20 cellular contexts compared by ENCODE assay signal in genomic region chr5:72302171-72302570, GRCh38. TPM values are rescaled to one million over a fixed set of nuclear protein-coding genes. Genes with fewer than 3 reads are reported as not detected.
DNase-seq lines count a peak whose midpoint lies in the region; TF ChIP-seq lines count a peak whose summit lies in the region.
"Had no signal": no experiment of that assay in that cellular context is flagged by ENCODE, and none has a peak within 500 bp of the region (broad histone marks: within the 10 kb centered on the region; RNA-seq: fewer than 3 reads in every experiment).

No MANE protein-coding gene starts in this region.

- peak overlapping the region; percentile 48 for H3K27ac ChIP-seq in KMS-11
- H3K27ac ChIP-seq in ectodermal cell (ENCODE audit: insufficient read depth, low read depth, low read length, poor library complexity, severe bottlenecking): peak overlapping the region; percentile 86
- peak overlapping the region; percentile 36 for H3K27ac ChIP-seq in mesodermal cell (ENCODE audit: low read depth, low read length, severe bottlenecking)
- H3K27ac ChIP-seq: HL-60, transverse colon had no signal

- H3K9me3 ChIP-seq in ectodermal cell (ENCODE audit: control insufficient read depth, low read length): no peaks in the 10 kb centered on the region
- H3K9me3 ChIP-seq in mesodermal cell (ENCODE audit: control insufficient read depth, low read length): no peaks in the 10 kb centered on the region
- H3K9me3 ChIP-seq: transverse colon had no signal

- H3K27me3 ChIP-seq in KMS-11 (ENCODE audit: insufficient read depth, low read depth) (no peaks in the 10 kb centered on the region), ectodermal cell (ENCODE audit: control insufficient read depth, insufficient read depth, low read length, poor library complexity, severe bottlenecking) (no peaks in the 10 kb centered on the region)
- H3K27me3 ChIP-seq: transverse colon had no signal

- H4K20me1 ChIP-seq in KMS-11 (ENCODE audit: insufficient read depth): no peaks in the 10 kb centered on the region

- peaks cover 78% of the 10 kb centered on the region for H3K79me2 ChIP-seq in KMS-11 (ENCODE audit: insufficient read depth, low read depth)

- no peaks in the 10 kb centered on the region for H3K36me3 ChIP-seq in KMS-11 (ENCODE audit: insufficient read depth)
- no peaks in the 10 kb centered on the region for H3K36me3 ChIP-seq in ectodermal cell (ENCODE audit: control insufficient read depth, insufficient read depth, low read length)
- peaks cover 9% of the 10 kb centered on the region for H3K36me3 ChIP-seq in mesodermal cell (ENCODE audit: control insufficient read depth, insufficient read depth, low read length)
- H3K36me3 ChIP-seq: transverse colon had no signal

- H3K4me3 ChIP-seq in KMS-11 (IDR thresholded peaks at IDR 0.05; ENCODE audit: insufficient read depth, low read depth, low read length): no peak overlapping the region
- no peak overlapping the region for H3K4me3 ChIP-seq in ectodermal cell (ENCODE audit: insufficient read depth, low read depth, low read length)
- H3K4me3 ChIP-seq in mesodermal cell (ENCODE audit: extremely low read depth, insufficient read depth, low read length, poor library complexity, severe bottlenecking): no peak overlapping the region
- H3K4me3 ChIP-seq: lung, transverse colon had no signal

- H2AFZ ChIP-seq in KMS-11 (ENCODE audit: low read depth): no peak overlapping the region

- H3K4me1 ChIP-seq in KMS-11 (ENCODE audit: low read depth, poor library complexity, severe bottlenecking): peaks cover 98% of the 10 kb centered on the region
- H3K4me1 ChIP-seq in ectodermal cell (ENCODE audit: control insufficient read depth, insufficient read depth, low read length): peaks cover 40% of the 10 kb centered on the region
- peaks cover 9% of the 10 kb centered on the region for H3K4me1 ChIP-seq in mesodermal cell (ENCODE audit: control insufficient read depth, insufficient read depth, low read length, poor library complexity, severe bottlenecking)

- peak overlapping the region; percentile 1; the same call in 1 of the 2 replicates for H3K9ac ChIP-seq in KMS-11

- DNase-seq in EL (peak; percentile 67), Kasumi-1 (lab: John Stamatoyannopoulos, UW) (no peak), NCI-H1694 treated with DMSO at 0.1 percent for 48 hours (lab: John Stamatoyannopoulos, UW) (no peak), NCI-H187 (lab: John Stamatoyannopoulos, UW) (no peak)
- DNase-seq in stimulated activated CD8-positive, alpha-beta memory T cell treated with anti-CD3 and anti-CD28 coated beads, Interleukin-4, amount 100 ng/mL, for 48 hours: no peak
- DNase-seq: activated CD4-positive, alpha-beta T cell treated with anti-CD3 and anti-CD28 coated beads for 48 hours; activated effector memory CD4-positive, alpha-beta T cell treated with Interleukin-2 at 50 U/mL for 16 hours; central memory CD4-positive, alpha-beta T cell; KG1; NCI-H1092 treated with DMSO at 0.1 percent for 48 hours; NCI-H748 treated with DMSO at 0.1 percent for 48 hours; RPMI8226; stimulated activated naive CD4-positive, alpha-beta T cell; SW 1271; transverse colon had no signal

- peak overlapping the region; percentile 19 for H3K4me2 ChIP-seq in KMS-11

- 17 to 25% methylated on average over 3 of the region's 3 CpGs for WGBS in ectodermal cell, 2 experiments
- 0 to 58% methylated on average over 1 to 2 of the region's 3 CpGs for WGBS in mesodermal cell (ENCODE audit: insufficient coverage in 2 of 2), 2 experiments

- TF ChIP-seq CTCF in KMS-11 (conservative IDR thresholded peaks at IDR 0.05; ENCODE audit: low read depth, low read length): no peak

RNA-seq across cellular contexts. Expression of gene MRPS27, which starts 17.9 kb away (rescaled TPM):
- polyA plus RNA-seq in ectodermal cell (2013, experiment 1 of 4): 116 TPM
- polyA plus RNA-seq in ectodermal cell (2013, experiment 2 of 4): 116 TPM
- polyA plus RNA-seq in ectodermal cell (2013, experiment 3 of 4): 85.1 TPM
- polyA plus RNA-seq in ectodermal cell (2013, experiment 4 of 4): 90.5 TPM
- 51.8 TPM for polyA plus RNA-seq in mesodermal cell (2013, experiment 1 of 2)
- 59.2 TPM for polyA plus RNA-seq in mesodermal cell (2013, experiment 2 of 2)

RNA-seq across cellular contexts. Expression of gene PTCD2, which starts 18.0 kb away (rescaled TPM):
- polyA plus RNA-seq in ectodermal cell (2013, experiment 1 of 4): 14.9 TPM
- 15.2 TPM for polyA plus RNA-seq in ectodermal cell (2013, experiment 2 of 4)
- polyA plus RNA-seq in ectodermal cell (2013, experiment 3 of 4): 10.6 TPM
- polyA plus RNA-seq in ectodermal cell (2013, experiment 4 of 4): 13.3 TPM
- 7.3 TPM for polyA plus RNA-seq in mesodermal cell (2013, experiment 1 of 2)
- polyA plus RNA-seq in mesodermal cell (2013, experiment 2 of 2): 9.1 TPM

Comparison
In these comparisons a context has a peak if more than half of its experiments do, and no peak if none do; other contexts are left out.
1. H3K27ac ChIP-seq: peak in every context shown above with its lines; median percentile 86 in ectodermal cell; 48 in KMS-11; 36 in mesodermal cell.